In genomic region chr6:227812-228338, GRCh38 we compare ENCODE assay signal across 1 cellular context.
TF ChIP-seq lines count a peak whose summit lies in the region.

No MANE protein-coding gene starts in this region.

TF ChIP-seq in H1, 55 proteins besides CTCF, POLR2A, EP300 and RAD21 (continued from another document):
- TF ChIP-seq CHD7 (IDR thresholded peaks at IDR 0.05; ENCODE audit: insufficient replicate concordance, low read length) = no peak
- TF ChIP-seq MAFK (IDR thresholded peaks at IDR 0.05; ENCODE audit: low read depth, low read length) = no peak
- no peak for TF ChIP-seq RXRA (IDR thresholded peaks at IDR 0.05; ENCODE audit: insufficient read depth, low read depth, low read length)
- TF ChIP-seq ZNF274 (IDR thresholded peaks at IDR 0.05; ENCODE audit: borderline replicate concordance, extremely low read depth, low read length) = no peak
- no peak for TF ChIP-seq ATF3 (IDR thresholded peaks at IDR 0.05; ENCODE audit: insufficient read depth, low read depth, low read length)
- TF ChIP-seq EGR1 (IDR thresholded peaks at IDR 0.05; ENCODE audit: borderline replicate concordance, low read depth, low read length) = no peak
- no peak for TF ChIP-seq POLR2AphosphoS5 (IDR thresholded peaks at IDR 0.05; ENCODE audit: low read depth, low read length)
- no peak for TF ChIP-seq CBX8 (IDR thresholded peaks at IDR 0.05; ENCODE audit: borderline replicate concordance, low read depth, low read length)
- no peak for TF ChIP-seq JUN (IDR thresholded peaks at IDR 0.05; ENCODE audit: low read depth, low read length)
- no peak for TF ChIP-seq FOSL1 (IDR thresholded peaks at IDR 0.05; ENCODE audit: insufficient read depth, low read depth, low read length)
- no peak for TF ChIP-seq SAP30 (IDR thresholded peaks at IDR 0.05; ENCODE audit: insufficient read depth, insufficient replicate concordance, low read length)
- TF ChIP-seq E2F6 (IDR thresholded peaks at IDR 0.05) = no peak
- no peak for TF ChIP-seq NANOG (IDR thresholded peaks at IDR 0.05; ENCODE audit: insufficient read depth, low read depth, low read length, poor library complexity, severe bottlenecking)
- TF ChIP-seq CHD1 (IDR thresholded peaks at IDR 0.05; ENCODE audit: low read depth, low read length) = no peak
- no peak for TF ChIP-seq TBP (IDR thresholded peaks at IDR 0.05; ENCODE audit: low read depth, low read length)
